In genomic region chr16:76378020-76378419, GRCh38 we compare ENCODE assay signal across 34 cellular contexts.
"Had no signal": no experiment of that assay in that cellular context is flagged by ENCODE, and none has a peak within 500 bp of the region (broad histone marks: within the 10 kb centered on the region; RNA-seq: fewer than 3 reads in every experiment).

No MANE protein-coding gene starts in this region.

- H3K4me3 ChIP-seq: MG63 had no signal

- DNase-seq: Karpas-422, Kasumi-1, MG63, MM.1S, NCI-H1048, NCI-H1092, NCI-H1092 treated with DMSO at 0.1 percent for 48 hours, NCI-H1105, NCI-H1105 treated with DMSO at 0.1 percent for 48 hours, NCI-H1417, NCI-H1417 treated with DMSO at 0.1 percent for 48 hours, NCI-H1436, NCI-H1436 treated with DMSO at 0.1 percent for 48 hours, NCI-H146, NCI-H1694, NCI-H1694 treated with DMSO at 0.1 percent for 48 hours, NCI-H187, NCI-H187 treated with DMSO at 0.1 percent for 48 hours, NCI-H1930, NCI-H2029, NCI-H2029 treated with DMSO at 0.1 percent for 48 hours, NCI-H2081, NCI-H2081 treated with DMSO at 0.1 percent for 48 hours, NCI-H2107, NCI-H2171, NCI-H2171 treated with DMSO at 0.1 percent for 48 hours, NCI-H2227 treated with DMSO at 0.1 percent for 48 hours, NCI-H226, NCI-H345, NCI-H446, NCI-H446 treated with DMSO at 0.1 percent for 48 hours, NCI-H510A, NCI-H510A treated with DMSO at 0.1 percent for 48 hours, NCI-H524 had no signal

- H3K27me3 ChIP-seq: MG63 had no signal

- H3K36me3 ChIP-seq: MG63 had no signal

- H3K9me3 ChIP-seq: MG63 had no signal
